Comparison of ENCODE assay signal across 22 cellular contexts in the genomic region with DNA sequence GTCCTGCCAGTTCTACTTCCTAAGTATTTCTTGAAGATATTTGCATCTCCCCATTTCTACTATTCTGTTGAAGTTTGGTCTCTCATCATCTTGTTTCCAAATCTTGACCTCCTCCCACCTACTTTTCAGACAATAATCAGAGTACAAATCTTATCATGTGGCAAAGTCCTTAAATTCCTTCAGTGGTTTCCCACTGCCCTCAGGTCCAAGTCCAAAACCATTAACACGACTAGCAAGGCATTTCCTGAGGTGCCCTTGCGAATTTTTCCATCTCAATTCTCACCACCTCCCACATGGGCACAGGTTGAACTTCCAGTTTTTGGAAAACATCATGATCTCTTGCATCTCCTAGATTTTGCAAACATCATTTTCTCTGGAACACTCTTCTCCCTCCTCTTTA.
DNase-seq lines count a peak whose midpoint lies in the region; TF ChIP-seq lines count a peak whose summit lies in the region.
"Had no signal": no experiment of that assay in that cellular context is flagged by ENCODE, and none has a peak within 500 bp of the region (broad histone marks: within the 10 kb centered on the region; RNA-seq: fewer than 3 reads in every experiment).

No MANE protein-coding gene starts in this region.

- peak; percentile 6 for DNase-seq in amniotic epithelial cell (ENCODE audit: low read depth)
- no peak for DNase-seq in endodermal cell
- DNase-seq in renal cortical epithelial cell (ENCODE audit: low read depth), result peak; percentile 28
- DNase-seq in GF-D8 (lab: John Stamatoyannopoulos, UW), result no peak
- DNase-seq in BE2C, result no peak
- no peak for DNase-seq in iPS-NIHi11 (ENCODE audit: low spot score)
- no peak for DNase-seq in AG08396 (ENCODE audit: low spot score)
- DNase-seq: Calu3; CD4-positive, alpha-beta memory T cell; CD4-positive, CD25-positive, alpha-beta regulatory T cell; CD8-positive, alpha-beta memory T cell; COR-L47; DMS53; DMS79; DND-41; EL; GDM1 had no signal

- TF ChIP-seq CTCF in C4-2B (conservative IDR thresholded peaks at IDR 0.05) (no peak), endodermal cell (conservative IDR thresholded peaks at IDR 0.05) (no peak), BE2C (IDR thresholded peaks at IDR 0.05; ENCODE audit: low read depth, low read length) (no peak)

- H3K27me3 Mint-ChIP-seq in endodermal cell (ENCODE audit: insufficient read depth), result no peaks in the 10 kb centered on the region
- H3K27me3 Mint-ChIP-seq: CD4-positive, alpha-beta memory T cell had no signal

- H3K27ac Mint-ChIP-seq in endodermal cell, result no peak overlapping the region
- H3K27ac Mint-ChIP-seq: CD14-positive monocyte; CD4-positive, CD25-positive, alpha-beta regulatory T cell had no signal

- no peak overlapping the region for H3K9ac ChIP-seq in endodermal cell (ENCODE audit: extremely low read depth, low read length, poor library complexity, severe bottlenecking)
- H3K9ac ChIP-seq: BLaER1 treated with 17β-estradiol and CSF1 and Interleukin-3, amounts not matched to agents 10 nM and 100 nM had no signal

- H3K36me3 Mint-ChIP-seq in endodermal cell (ENCODE audit: low read depth), result peaks cover 6% of the 10 kb centered on the region
- H3K36me3 Mint-ChIP-seq: CD14-positive monocyte; CD4-positive, CD25-positive, alpha-beta regulatory T cell had no signal

- peak overlapping the region; percentile 48 for H3K4me3 ChIP-seq in endodermal cell (ENCODE audit: low read length)
- H3K4me3 ChIP-seq in BE2C (ENCODE audit: low read depth, low read length), result no peak overlapping the region
- H3K4me3 ChIP-seq: A549; BLaER1 treated with 17β-estradiol and CSF1 and Interleukin-3, amounts not matched to agents 10 nM and 100 nM had no signal

- H3K36me3 ChIP-seq in endodermal cell (ENCODE audit: control insufficient read depth, insufficient read depth, low read length) (no peaks in the 10 kb centered on the region), BE2C (no peaks in the 10 kb centered on the region)
- H3K36me3 ChIP-seq: BLaER1 treated with 17β-estradiol and CSF1 and Interleukin-3, amounts not matched to agents 10 nM and 100 nM had no signal

- H3K27ac ChIP-seq in C4-2B (peak overlapping the region; percentile 15; the same call in 1 of the 2 replicates), endodermal cell (ENCODE audit: low read depth, low read length) (no peak overlapping the region)
- H3K27ac ChIP-seq: 22Rv1; A549; BLaER1 treated with 17β-estradiol and CSF1 and Interleukin-3, amounts not matched to agents 10 nM and 100 nM had no signal

- no peaks in the 10 kb centered on the region for H3K27me3 ChIP-seq in endodermal cell (ENCODE audit: control insufficient read depth, insufficient read depth, low read length, poor library complexity, severe bottlenecking)
- H3K27me3 ChIP-seq in BE2C, result no peaks in the 10 kb centered on the region
- H3K27me3 ChIP-seq: BLaER1 treated with 17β-estradiol and CSF1 and Interleukin-3, amounts not matched to agents 10 nM and 100 nM had no signal

- H3K4me1 ChIP-seq in endodermal cell (ENCODE audit: control insufficient read depth, insufficient read depth, low read length), result peaks cover 7% of the 10 kb centered on the region
- no peaks in the 10 kb centered on the region for H3K4me1 ChIP-seq in BE2C
- H3K4me1 ChIP-seq: A549; BLaER1 treated with 17β-estradiol and CSF1 and Interleukin-3, amounts not matched to agents 10 nM and 100 nM had no signal

- peaks cover 19% of the 10 kb centered on the region for H3K4me1 Mint-ChIP-seq in endodermal cell
- H3K4me1 Mint-ChIP-seq: CD4-positive, CD25-positive, alpha-beta regulatory T cell had no signal

- 80 to 82% methylated on average over 2 of the region's 2 CpGs for WGBS in endodermal cell (ENCODE audit: insufficient coverage in 1 of 2, insufficient read length in 1 of 2), 2 experiments

- no peaks in the 10 kb centered on the region for H3K9me3 Mint-ChIP-seq in endodermal cell
- H3K9me3 Mint-ChIP-seq: CD4-positive, alpha-beta memory T cell; CD8-positive, alpha-beta memory T cell had no signal

- H3K9me3 ChIP-seq in endodermal cell (ENCODE audit: control insufficient read depth, low read length), result no peaks in the 10 kb centered on the region
- no peaks in the 10 kb centered on the region for H3K9me3 ChIP-seq in BE2C
- H3K9me3 ChIP-seq: A549 had no signal

- H3K4me3 Mint-ChIP-seq in endodermal cell, result no peak overlapping the region
- H3K4me3 Mint-ChIP-seq: CD14-positive monocyte; CD4-positive, CD25-positive, alpha-beta regulatory T cell; CD8-positive, alpha-beta memory T cell had no signal

Comparison
In these comparisons a context has a peak if more than half of its experiments do, and no peak if none do; other contexts are left out.
1. DNase-seq: peak in amniotic epithelial cell (single experiment) and renal cortical epithelial cell (single experiment); none in endodermal cell (single experiment), GF-D8 (single experiment), BE2C (single experiment), iPS-NIHi11 (single experiment) and AG08396 (single experiment).